ENCODE assay signal across 34 cellular contexts in the genomic region with DNA sequence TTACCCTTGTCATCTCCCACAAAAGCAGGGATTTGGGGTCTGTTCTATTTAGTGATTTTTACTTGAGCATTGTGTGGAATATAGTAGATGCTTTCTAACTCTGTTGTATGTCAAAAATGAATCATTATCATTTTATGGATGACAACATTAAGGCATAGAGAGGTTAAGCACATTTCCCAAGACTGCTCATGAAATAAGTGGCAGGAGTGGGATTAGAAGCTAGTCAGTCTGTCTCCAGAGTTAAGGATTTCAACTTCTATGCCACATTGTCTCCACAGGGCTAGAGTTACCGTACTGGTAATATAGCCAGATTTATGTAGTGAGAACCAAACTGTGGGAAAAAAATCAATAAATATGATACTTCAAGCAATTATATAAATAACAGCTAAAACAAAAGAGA.
"Had no signal": no experiment of that assay in that cellular context is flagged by ENCODE, and none has a peak within 500 bp of the region (broad histone marks: within the 10 kb centered on the region; RNA-seq: fewer than 3 reads in every experiment).

No MANE protein-coding gene starts in this region.

- H3K36me3 ChIP-seq: adrenal gland, ascending aorta, cardiac muscle cell, WERI-Rb-1 had no signal

- H3K27me3 ChIP-seq: adrenal gland, ascending aorta, cardiac muscle cell had no signal

- H3K9me3 ChIP-seq: adrenal gland, ascending aorta had no signal

- H3K27ac ChIP-seq: adrenal gland, ascending aorta, cardiac muscle cell, WERI-Rb-1 had no signal

- H3K4me1 ChIP-seq: adrenal gland, ascending aorta had no signal

- H3K4me3 ChIP-seq: adrenal gland, ascending aorta, cardiac muscle cell had no signal

- DNase-seq: activated CD4-positive, alpha-beta memory T cell treated with anti-CD3 and anti-CD28 coated beads, Interleukin-2, amount 10 ng/mL, durations not matched to agents 7 days and 5 days; activated CD4-positive, alpha-beta T cell treated with anti-CD3 and anti-CD28 coated beads for 1 hour; activated CD4-positive, alpha-beta T cell treated with anti-CD3 and anti-CD28 coated beads for 36 hours; activated CD4-positive, alpha-beta T cell treated with anti-CD3 and anti-CD28 coated beads for 48 hours; activated CD4-positive, alpha-beta T cell treated with anti-CD3 and anti-CD28 coated beads, Interleukin-2, amount 10 ng/mL, durations not matched to agents 7 days and 5 days; activated CD4-positive, alpha-beta T cell treated with anti-CD3 and anti-CD28 coated beads, Interleukin-2, amount 50 U/mL, for 48 hours; activated CD4-positive, CD25-positive, alpha-beta regulatory T cell; activated CD8-positive, alpha-beta memory T cell treated with anti-CD3 and anti-CD28 coated beads for 24 hours; activated CD8-positive, alpha-beta memory T cell treated with anti-CD3 and anti-CD28 coated beads, Interleukin-2, amount 10 ng/mL, durations not matched to agents 7 days and 5 days; activated CD8-positive, alpha-beta memory T cell treated with anti-CD3 and anti-CD28 coated beads, Interleukin-2, amount 50 U/mL, for 48 hours; activated CD8-positive, alpha-beta T cell treated with anti-CD3 and anti-CD28 coated beads, Interleukin-2, amount 10 ng/mL, durations not matched to agents 7 days and 5 days; activated effector memory CD4-positive, alpha-beta T cell treated with anti-CD3 and anti-CD28 coated beads, Interleukin-2, amount 50 U/mL, for 16 hours; activated gamma-delta T cell treated with Interleukin-2 at 50 U/mL for 16 hours; activated naive CD4-positive, alpha-beta T cell; activated naive CD4-positive, alpha-beta T cell treated with anti-CD3 and anti-CD28 coated beads for 36 hours; activated naive CD4-positive, alpha-beta T cell treated with anti-CD3 and anti-CD28 coated beads, Interleukin-2, amount 50 U/mL, for 16 hours; activated naive CD8-positive, alpha-beta T cell treated with anti-CD3 and anti-CD28 coated beads for 36 hours; activated T-cell treated with anti-CD3 and anti-CD28 coated beads, Interleukin-2, amount 50 U/mL, for 24 hours; activated T-cell treated with anti-CD3 and anti-CD28 coated beads, Interleukin-2, amount 50 U/mL, for 72 hours; adrenal gland; amygdala; anterior cingulate cortex; caudate nucleus; cerebellar nuclear complex; T-helper 1 cell; T-helper 2 cell; T-helper 9 cell; WERI-Rb-1 had no signal

- ATAC-seq: activated CD4-positive, alpha-beta T cell treated with anti-CD3 and anti-CD28 coated beads for 36 hours; activated CD4-positive, CD25-positive, alpha-beta regulatory T cell treated with anti-CD3 and anti-CD28 coated beads, Interleukin-2, amount 50 U/mL, for 24 hours; activated CD8-positive, alpha-beta memory T cell treated with anti-CD3 and anti-CD28 coated beads, Interleukin-2, amount 10 ng/mL, durations not matched to agents 7 days and 5 days; activated CD8-positive, alpha-beta T cell treated with anti-CD3 and anti-CD28 coated beads, Interleukin-2, amount 10 ng/mL, durations not matched to agents 7 days and 5 days; activated naive CD4-positive, alpha-beta T cell treated with anti-CD3 and anti-CD28 coated beads, Interleukin-2, amount 50 U/mL, for 72 hours; activated T-cell treated with anti-CD3 and anti-CD28 coated beads, Interleukin-2, amount 50 U/mL, for 72 hours; activated T-helper 17 cell treated with anti-CD3 and anti-CD28 coated beads, Interleukin-2, amount 50 U/mL, for 72 hours; WTC11 had no signal
